8 cellular contexts compared by ENCODE assay signal in genomic region chr20:62953839-62954703, GRCh38. TPM values are rescaled to one million over a fixed set of nuclear protein-coding genes. Genes with fewer than 3 reads are reported as not detected.
A peak's percentile ranks its signal among the peaks of the same experiment; 100 is the strongest.
DNase-seq lines count a peak whose midpoint lies in the region; ATAC-seq and TF ChIP-seq lines count a peak whose summit lies in the region.

No MANE protein-coding gene starts in this region.

- peak; percentile 80 for DNase-seq in NCI-H146 treated with DMSO at 0.1 percent for 48 hours (lab: John Stamatoyannopoulos, UW; ENCODE audit: unreplicated experiment)
- DNase-seq in activated CD4-positive, alpha-beta T cell treated with anti-CD3 and anti-CD28 coated beads for 4 hours, result peak; percentile 22 to 52
- peak in 6 of 10 donors; percentile 32 to 72 (median 58) for DNase-seq in dorsolateral prefrontal cortex
- DNase-seq in lung (ENCODE audit: low spot score), result peak; percentile 64
- peak; percentile 77 for DNase-seq in stimulated activated CD8-positive, alpha-beta memory T cell treated with anti-CD3 and anti-CD28 coated beads, Interleukin-4, amount 100 ng/mL, for 48 hours
- DNase-seq in NCI-H2196 (lab: John Stamatoyannopoulos, UW; ENCODE audit: unreplicated experiment), result no peak

- peaks cover 0 to 15% of the 10 kb centered on the region in 2 donors for H3K36me3 ChIP-seq in lung (ENCODE audit: control insufficient read depth in 2 of 2, insufficient read depth in 2 of 2, low read length in 2 of 2)

- intact Hi-C loops in dorsolateral prefrontal cortex (cut with DNase I), result no loop called here

- peak overlapping the region in 47 of 59 donors; percentile 6 to 57 (median 31) for H3K4me3 ChIP-seq in dorsolateral prefrontal cortex
- no peak overlapping the region for H3K4me3 ChIP-seq in lung

- H3K4me1 ChIP-seq in lung (ENCODE audit: control insufficient read depth in 2 of 2, insufficient read depth in 2 of 2, low read length in 2 of 2), result peaks cover 9 to 23% of the 10 kb centered on the region in 2 donors

- no peaks in the 10 kb centered on the region for H3K9me3 ChIP-seq in lung (ENCODE audit: control insufficient read depth in 2 of 2, insufficient read depth in 1 of 2, low read length in 1 of 2)

- TF ChIP-seq CTCF in dorsolateral prefrontal cortex (IDR thresholded peaks at IDR 0.05 in 54 of 56, conservative IDR thresholded peaks at IDR 0.05 in 2 of 56; ENCODE audit: low read depth in 1 of 56, partially characterized antibody in 56 of 56) (no peak), lung (IDR thresholded peaks at IDR 0.05; ENCODE audit: control extremely low read depth, extremely low read depth) (no peak)

- H3K27me3 ChIP-seq in dorsolateral prefrontal cortex (no peaks in the 10 kb centered on the region), lung (ENCODE audit: control insufficient read depth, insufficient read depth) (no peaks in the 10 kb centered on the region)

- 2 to 4% methylated on average over 29 to 32 of the region's 32 CpGs for WGBS in lung, 2 donors

- H3K27ac ChIP-seq in dorsolateral prefrontal cortex, result peak overlapping the region in 53 of 59 donors; percentile 6 to 87 (median 60)
- H3K27ac ChIP-seq in lung (ENCODE audit: low read depth in 1 of 2, low read length in 1 of 2), result peak overlapping the region in 1 of 2 donors; percentile 69

- ATAC-seq in GM18502 (IDR thresholded peaks at IDR 0.05; ENCODE audit: poor library complexity, unreplicated experiment), result peak; percentile 78
- peak; percentile 55 for ATAC-seq in HG02763 (IDR thresholded peaks at IDR 0.05; ENCODE audit: unreplicated experiment)
- peak; percentile 67 for ATAC-seq in lung (ENCODE audit: insufficient read depth, low FRiP score)

RNA-seq across cellular contexts. Expression of gene SLC17A9, which starts 1.6 kb away (rescaled TPM):
- 10 to 100 TPM in 1 of 120 experiments, 1 to 10 TPM in 115, under 1 TPM in 4; 0.58 to 11.1 (median 2.8) TPM for total RNA-seq in dorsolateral prefrontal cortex
- 10 to 100 TPM in 1 of 2 donors, 1 to 10 TPM in 1; 2.4 to 17.3 TPM for total RNA-seq in lung
- 1 to 10 TPM; 9.2 to 9.9 TPM for polyA plus RNA-seq in lung

RNA-seq across cellular contexts. Expression of gene GID8, which starts 16.1 kb away (rescaled TPM):
- total RNA-seq in dorsolateral prefrontal cortex (10 to 100 TPM; 27.0 to 46.6 (median 36.3) TPM), lung (10 to 100 TPM; 31.2 to 35.4 TPM)
- 10 to 100 TPM; 11.0 to 16.2 TPM for polyA plus RNA-seq in lung

RNA-seq across cellular contexts. Expression of gene DIDO1, which starts 27.8 kb away (rescaled TPM):
- total RNA-seq in dorsolateral prefrontal cortex (10 to 100 TPM; 37.4 to 68.3 (median 49.5) TPM), lung (10 to 100 TPM; 50.4 to 71.2 TPM)
- polyA plus RNA-seq in lung, result 10 to 100 TPM; 19.6 to 21.2 TPM

RNA-seq across cellular contexts. Expression of gene BHLHE23, which starts 52.7 kb away (rescaled TPM):
- total RNA-seq in dorsolateral prefrontal cortex (not detected), lung (not detected)
- not detected for polyA plus RNA-seq in lung
